ENCODE assay signal across 8 cellular contexts in genomic region chr10:3776796-3777571, GRCh38. TPM values are rescaled to one million over a fixed set of nuclear protein-coding genes. Genes with fewer than 3 reads are reported as not detected.
DNase-seq lines count a peak whose midpoint lies in the region; ATAC-seq and TF ChIP-seq lines count a peak whose summit lies in the region.

No MANE protein-coding gene starts in this region.

- H3K4me3 ChIP-seq in skeletal muscle tissue (ENCODE audit: low read length in 3 of 3) (peak overlapping the region in 2 of 3 donors; percentile 4 to 29), WERI-Rb-1 (ENCODE audit: low read depth, low read length) (no peak overlapping the region)

- H3K9ac ChIP-seq in skeletal muscle tissue (ENCODE audit: low read depth in 1 of 3, low read length in 3 of 3): peak overlapping the region in 2 of 3 donors; percentile 15 to 45

- peaks cover 70% of the 10 kb centered on the region for H3K4me1 Mint-ChIP-seq in CD4-positive, alpha-beta T cell (ENCODE audit: low read depth)
- H3K4me1 Mint-ChIP-seq in activated naive CD4-positive, alpha-beta T cell treated with anti-CD3 and anti-CD28 coated beads, Interleukin-2, amount 10 ng/mL, durations not matched to agents 7 days and 5 days: peaks cover 72% of the 10 kb centered on the region

- POLR2A ChIA-PET in CD4-positive, alpha-beta T cell (lab: Charles Lee): interaction anchor here (0.5 to 5.9 kb wide), 20 partner anchors 8 to 258 kb away, joined by 3 to 76 read pairs (median 5); partner anchors contain the start of gene KLF6

- CTCF ChIA-PET in CD4-positive, alpha-beta T cell (lab: Charles Lee): interaction anchor here (0.7 to 1.6 kb wide), 2 partner anchors 33 to 489 kb away, joined by 3 to 5 read pairs; no protein-coding TSS in a partner anchor
- CTCF ChIA-PET in activated naive CD4-positive, alpha-beta T cell treated with anti-CD3 and anti-CD28 coated beads, Interleukin-2, amount 10 ng/mL, durations not matched to agents 7 days and 5 days (lab: Charles Lee): no interaction called here

- no peaks in the 10 kb centered on the region for H3K9me3 Mint-ChIP-seq in CD4-positive, alpha-beta T cell
- no peaks in the 10 kb centered on the region for H3K9me3 Mint-ChIP-seq in activated naive CD4-positive, alpha-beta T cell treated with anti-CD3 and anti-CD28 coated beads, Interleukin-2, amount 10 ng/mL, durations not matched to agents 7 days and 5 days

- peak overlapping the region; percentile 32 for H3K4me3 Mint-ChIP-seq in CD4-positive, alpha-beta T cell
- H3K4me3 Mint-ChIP-seq in activated naive CD4-positive, alpha-beta T cell treated with anti-CD3 and anti-CD28 coated beads, Interleukin-2, amount 10 ng/mL, durations not matched to agents 7 days and 5 days: peak overlapping the region; percentile 34

- no peaks in the 10 kb centered on the region for H3K27me3 ChIP-seq in CD4-positive, alpha-beta T cell (ENCODE audit: control insufficient read depth, insufficient read depth, low read length)
- H3K27me3 ChIP-seq in skeletal muscle tissue (ENCODE audit: control insufficient read depth in 3 of 3, insufficient read depth in 3 of 3, low read length in 3 of 3): no peaks in the 10 kb centered on the region
- H3K27me3 ChIP-seq in WERI-Rb-1 (ENCODE audit: insufficient read depth, low read depth, severe bottlenecking): no peaks in the 10 kb centered on the region

- peaks cover 78% of the 10 kb centered on the region for H3K36me3 Mint-ChIP-seq in CD4-positive, alpha-beta T cell (ENCODE audit: low read depth)
- peaks cover 82% of the 10 kb centered on the region for H3K36me3 Mint-ChIP-seq in activated naive CD4-positive, alpha-beta T cell treated with anti-CD3 and anti-CD28 coated beads, Interleukin-2, amount 10 ng/mL, durations not matched to agents 7 days and 5 days

- peak; percentile 68 for ATAC-seq in CD4-positive, alpha-beta T cell (ENCODE audit: poor library complexity)

- intact Hi-C loops in CD4-positive, alpha-beta T cell (cut with DNase I, micrococcal nuclease): loop anchor here (2.0 to 5.0 kb wide), 4 partner anchors 20 to 110 kb away; no protein-coding TSS in a partner anchor

- peak in 4 of 10 experiments; percentile 37 to 58 (median 52) for DNase-seq in CD4-positive, alpha-beta T cell
- DNase-seq in NCI-H226: peak; percentile 67
- peak; percentile 67 for DNase-seq in activated naive CD4-positive, alpha-beta T cell treated with anti-CD3 and anti-CD28 coated beads, Interleukin-2, amount 10 ng/mL, durations not matched to agents 7 days and 5 days
- peak; percentile 91 for DNase-seq in glomerular visceral epithelial cell (ENCODE audit: extremely low spot score)
- no peak for DNase-seq in iPS-NIHi7 (ENCODE audit: extremely low spot score)
- DNase-seq in NCI-H345 treated with DMSO at 0.1 percent for 48 hours (lab: John Stamatoyannopoulos, UW; ENCODE audit: unreplicated experiment): no peak
- DNase-seq in WERI-Rb-1: no peak

- H3K9me3 ChIP-seq in CD4-positive, alpha-beta T cell (ENCODE audit: control insufficient read depth, low read length): no peaks in the 10 kb centered on the region
- H3K9me3 ChIP-seq in skeletal muscle tissue (ENCODE audit: control insufficient read depth in 3 of 3, low read length in 3 of 3) (no peaks in the 10 kb centered on the region), WERI-Rb-1 (ENCODE audit: severe bottlenecking) (no peaks in the 10 kb centered on the region)

- H3K27ac ChIP-seq in CD4-positive, alpha-beta T cell (ENCODE audit: low read depth, low read length): peak overlapping the region; percentile 51
- peak overlapping the region; percentile 99 for H3K27ac ChIP-seq in skeletal muscle tissue (ENCODE audit: low read depth, low read length)
- H3K27ac ChIP-seq in WERI-Rb-1: no peak overlapping the region

- H3K4me1 ChIP-seq in skeletal muscle tissue (ENCODE audit: control insufficient read depth in 3 of 3, insufficient read depth in 3 of 3, low read length in 3 of 3): peaks cover 63 to 74% (median 67%) of the 10 kb centered on the region in 3 donors

- peak overlapping the region; percentile 97 for H3K27ac Mint-ChIP-seq in CD4-positive, alpha-beta T cell
- peak overlapping the region; percentile 89 for H3K27ac Mint-ChIP-seq in activated naive CD4-positive, alpha-beta T cell treated with anti-CD3 and anti-CD28 coated beads, Interleukin-2, amount 10 ng/mL, durations not matched to agents 7 days and 5 days

- no peaks in the 10 kb centered on the region for H3K27me3 Mint-ChIP-seq in CD4-positive, alpha-beta T cell
- H3K27me3 Mint-ChIP-seq in activated naive CD4-positive, alpha-beta T cell treated with anti-CD3 and anti-CD28 coated beads, Interleukin-2, amount 10 ng/mL, durations not matched to agents 7 days and 5 days: no peaks in the 10 kb centered on the region

- H3K36me3 ChIP-seq in skeletal muscle tissue (ENCODE audit: control insufficient read depth in 3 of 3, insufficient read depth in 3 of 3, low read length in 3 of 3): peaks cover 43% of the 10 kb centered on the region in 3 donors
- H3K36me3 ChIP-seq in WERI-Rb-1: peaks cover 41% of the 10 kb centered on the region

- TF ChIP-seq CTCF in CD4-positive, alpha-beta T cell (IDR thresholded peaks at IDR 0.05): no peak
- no peak for TF ChIP-seq CTCF in WERI-Rb-1 (IDR thresholded peaks at IDR 0.05; ENCODE audit: low read depth, low read length)

RNA-seq across cellular contexts. Expression of gene KLF6, which starts 8.0 kb away (rescaled TPM):
- total RNA-seq in CD4-positive, alpha-beta T cell: 100 to 1,000 TPM; 851 to 874 TPM
- 50.6 TPM for total RNA-seq in skeletal muscle tissue

Comparison
In these comparisons a context has a peak if more than half of its experiments do, and no peak if none do; other contexts are left out.
1. DNase-seq: peak in NCI-H226 (single experiment), activated naive CD4-positive, alpha-beta T cell treated with anti-CD3 and anti-CD28 coated beads, Interleukin-2, amount 10 ng/mL, durations not matched to agents 7 days and 5 days (single experiment) and glomerular visceral epithelial cell (single experiment); none in iPS-NIHi7 (single experiment), NCI-H345 treated with DMSO at 0.1 percent for 48 hours (single experiment) and WERI-Rb-1 (single experiment).
2. RNA of gene KLF6, which starts 8.0 kb away (total RNA-seq): 851 to 874 TPM in CD4-positive, alpha-beta T cell; 50.6 TPM in skeletal muscle tissue (single experiment); every median in the first group is over 10 times any median in the second.